In genomic region chr22:23750374-23750743, GRCh38 we compare ENCODE assay signal across 8 cellular contexts. TPM values are rescaled to one million over a fixed set of nuclear protein-coding genes. Genes with fewer than 3 reads are reported as not detected.
DNase-seq lines count a peak whose midpoint lies in the region; ATAC-seq and TF ChIP-seq lines count a peak whose summit lies in the region.

No MANE protein-coding gene starts in this region.

- peak overlapping the region; percentile 48 for H3K27ac ChIP-seq in CD8-positive, alpha-beta memory T cell (ENCODE audit: low read depth, low read length)
- H3K27ac ChIP-seq in Panc1 (ENCODE audit: low read length) (peak overlapping the region; percentile 68), neutrophil (peak overlapping the region; percentile 79)

- peaks cover 12 to 21% (median 20%) of the 10 kb centered on the region in 3 donors for H3K4me1 Mint-ChIP-seq in CD8-positive, alpha-beta memory T cell

- POLR2A ChIA-PET in CD8-positive, alpha-beta memory T cell (lab: Charles Lee): interaction anchor here (0.5 to 0.7 kb wide), 5 partner anchors 13 to 1246 kb away, joined by 3 to 5 read pairs (median 3); partner anchors contain the start of gene DRICH1
- POLR2A ChIA-PET in Panc1 (lab: Charles Lee): no interaction called here

- no peaks in the 10 kb centered on the region for H3K27me3 Mint-ChIP-seq in CD8-positive, alpha-beta memory T cell

- H3K4me3 ChIP-seq in CD8-positive, alpha-beta memory T cell (ENCODE audit: low read length): peak overlapping the region; percentile 74
- H3K4me3 ChIP-seq in Panc1 (ENCODE audit: low read depth in 2 of 2, low read length in 2 of 2): peak overlapping the region; percentile 69 to 73
- peak overlapping the region; percentile 70 for H3K4me3 ChIP-seq in epithelial cell of esophagus (ENCODE audit: low read length)
- H3K4me3 ChIP-seq in neutrophil (ENCODE audit: low read depth in 1 of 2, low read length in 1 of 2): peak overlapping the region; percentile 83 to 84

- peaks cover 7% of the 10 kb centered on the region for H3K4me1 ChIP-seq in CD8-positive, alpha-beta memory T cell (ENCODE audit: insufficient read depth, low read length)
- peaks cover 6% of the 10 kb centered on the region for H3K4me1 ChIP-seq in Panc1 (ENCODE audit: control insufficient read depth, insufficient read depth, low read length)
- peaks cover 15% of the 10 kb centered on the region in 2 experiments for H3K4me1 ChIP-seq in neutrophil (ENCODE audit: control insufficient read depth in 1 of 2, insufficient read depth in 1 of 2, low read depth in 1 of 2, low read length in 1 of 2)

- intact Hi-C loops in Panc1 (cut with micrococcal nuclease; ENCODE audit: unreplicated experiment): no loop called here

- BruUV-seq in Panc1 (replicated peaks; lab: Mats Ljungman, UMichigan): no TSS peak

- no peaks in the 10 kb centered on the region for H3K9me3 ChIP-seq in CD8-positive, alpha-beta memory T cell (ENCODE audit: low read length)
- H3K9me3 ChIP-seq in Panc1 (ENCODE audit: control insufficient read depth, insufficient read depth, low read depth, low read length) (no peaks in the 10 kb centered on the region), neutrophil (no peaks in the 10 kb centered on the region)

- no peak for TF ChIP-seq CTCF in Panc1 (IDR thresholded peaks at IDR 0.05)
- no peak for TF ChIP-seq CTCF in epithelial cell of esophagus (IDR thresholded peaks at IDR 0.05; ENCODE audit: insufficient read depth, low read depth, low read length, missing control alignments)
- TF ChIP-seq CTCF in neutrophil (IDR thresholded peaks at IDR 0.05): no peak

- DNase-seq in CD8-positive, alpha-beta memory T cell: no peak
- DNase-seq in Panc1 (ENCODE audit: low read depth, low spot score): no peak
- DNase-seq in epithelial cell of esophagus (ENCODE audit: low read depth): no peak
- no peak for DNase-seq in NCI-H128 (lab: John Stamatoyannopoulos, UW; ENCODE audit: unreplicated experiment)
- no peak for DNase-seq in NCI-H1694 (lab: John Stamatoyannopoulos, UW)
- no peak for DNase-seq in pons (ENCODE audit: low spot score)
- DNase-seq in stimulated activated CD4-positive, alpha-beta T cell treated with anti-CD3 and anti-CD28 coated beads, Interleukin-15, amount 100 ng/mL, for 24 hours: no peak

- peaks cover 0 to 5% (median 2%) of the 10 kb centered on the region in 3 donors for H3K36me3 Mint-ChIP-seq in CD8-positive, alpha-beta memory T cell

- no peaks in the 10 kb centered on the region for H3K36me3 ChIP-seq in CD8-positive, alpha-beta memory T cell (ENCODE audit: insufficient read depth, low read length)
- H3K36me3 ChIP-seq in Panc1 (ENCODE audit: control insufficient read depth, insufficient read depth, low read length) (peaks cover 7% of the 10 kb centered on the region; the same call in 1 of the 2 replicates), neutrophil (no peaks in the 10 kb centered on the region)

- peak overlapping the region; percentile 78 to 92 (median 80) for H3K4me3 Mint-ChIP-seq in CD8-positive, alpha-beta memory T cell

- in situ Hi-C loops in Panc1 (cut with HindIII; ENCODE audit: low pct_unique_long_range_greater_than_20kb, low sequenced_read_pairs): no loop called here

- H3K27me3 ChIP-seq in CD8-positive, alpha-beta memory T cell (ENCODE audit: insufficient read depth, low read length, poor library complexity, severe bottlenecking): no peaks in the 10 kb centered on the region
- no peaks in the 10 kb centered on the region for H3K27me3 ChIP-seq in Panc1 (ENCODE audit: control insufficient read depth, insufficient read depth, low read length)
- H3K27me3 ChIP-seq in neutrophil: no peaks in the 10 kb centered on the region

- no peaks in the 10 kb centered on the region for H3K9me3 Mint-ChIP-seq in CD8-positive, alpha-beta memory T cell

- peak overlapping the region; percentile 61 to 95 (median 83) for H3K27ac Mint-ChIP-seq in CD8-positive, alpha-beta memory T cell

- no peak for ATAC-seq in Panc1

- CTCF ChIA-PET in CD8-positive, alpha-beta memory T cell (lab: Charles Lee): interaction anchor here (1.3 to 1.8 kb wide), 4 partner anchors 9 to 20 kb away, joined by 5 to 7 read pairs (median 6); partner anchors contain the start of gene C22orf15
- CTCF ChIA-PET in Panc1 (lab: Charles Lee): no interaction called here

RNA-seq across cellular contexts. Expression of gene ZNF70, which starts 0.6 kb away (rescaled TPM):
- total RNA-seq in CD8-positive, alpha-beta memory T cell: 1 to 10 TPM; 3.4 to 3.7 TPM
- 0.35 TPM for polyA plus RNA-seq in CD8-positive, alpha-beta memory T cell
- total RNA-seq in Panc1 (2021; ENCODE audit: unreplicated experiment): 3.2 TPM
- 0.59 TPM for polyA plus RNA-seq in Panc1 (2012; ENCODE audit: insufficient read length)

RNA-seq across cellular contexts. Expression of gene VPREB3, which starts 3.9 kb away (rescaled TPM):
- not detected for total RNA-seq in CD8-positive, alpha-beta memory T cell
- polyA plus RNA-seq in CD8-positive, alpha-beta memory T cell: not detected
- not detected for total RNA-seq in Panc1 (2021; ENCODE audit: unreplicated experiment)
- polyA plus RNA-seq in Panc1 (2012; ENCODE audit: insufficient read length): 0.50 TPM

RNA-seq across cellular contexts. Expression of gene C22orf15, which starts 12.4 kb away (rescaled TPM):
- total RNA-seq in CD8-positive, alpha-beta memory T cell: under 1 TPM; 0.81 to 0.93 TPM
- polyA plus RNA-seq in CD8-positive, alpha-beta memory T cell: 0.75 TPM
- total RNA-seq in Panc1 (2021; ENCODE audit: unreplicated experiment): not detected
- polyA plus RNA-seq in Panc1 (2012; ENCODE audit: insufficient read length): not detected

RNA-seq across cellular contexts. Expression of gene CHCHD10, which starts 17.4 kb away (rescaled TPM):
- total RNA-seq in CD8-positive, alpha-beta memory T cell: 100 to 1,000 TPM; 172 to 186 TPM
- polyA plus RNA-seq in CD8-positive, alpha-beta memory T cell: 34.0 TPM
- total RNA-seq in Panc1 (2021; ENCODE audit: unreplicated experiment): 84.4 TPM
- polyA plus RNA-seq in Panc1 (2012; ENCODE audit: insufficient read length): 144 TPM

RNA-seq across cellular contexts. Expression of gene MMP11, which starts 22.3 kb away (rescaled TPM):
- 1 to 10 TPM in 1 of 2 experiments, under 1 TPM in 1; 0.90 to 1.6 TPM for total RNA-seq in CD8-positive, alpha-beta memory T cell
- polyA plus RNA-seq in CD8-positive, alpha-beta memory T cell: 1.9 TPM
- total RNA-seq in Panc1 (2021; ENCODE audit: unreplicated experiment): 3.0 TPM
- polyA plus RNA-seq in Panc1 (2012; ENCODE audit: insufficient read length): 6.2 TPM
